Comparison of ENCODE assay signal across 21 cellular contexts in genomic region chrX:22059800-22060199, GRCh38. TPM values are rescaled to one million over a fixed set of nuclear protein-coding genes. Genes with fewer than 3 reads are reported as not detected.
DNase-seq lines count a peak whose midpoint lies in the region; ATAC-seq, FAIRE-seq and TF ChIP-seq lines count a peak whose summit lies in the region.
"Had no signal": no experiment of that assay in that cellular context is flagged by ENCODE, and none has a peak within 500 bp of the region (broad histone marks: within the 10 kb centered on the region; RNA-seq: fewer than 3 reads in every experiment).

No MANE protein-coding gene starts in this region.

- intact Hi-C loops in activated CD4-positive, alpha-beta T cell treated with anti-CD3 and anti-CD28 coated beads for 36 hours (cut with DNase I, micrococcal nuclease): loop anchor here (2.0 to 5.0 kb wide), 4 partner anchors 69 to 132 kb away; partner anchors contain the start of gene SMS (in 1 of the 2)

- POLR2A ChIA-PET in activated CD4-positive, alpha-beta T cell treated with anti-CD3 and anti-CD28 coated beads for 36 hours (lab: Charles Lee): no interaction called here

- H3K27me3 Mint-ChIP-seq in activated CD4-positive, alpha-beta T cell treated with anti-CD3 and anti-CD28 coated beads for 36 hours: no peaks in the 10 kb centered on the region
- no peaks in the 10 kb centered on the region for H3K27me3 Mint-ChIP-seq in activated naive CD8-positive, alpha-beta T cell
- H3K27me3 Mint-ChIP-seq: activated naive CD8-positive, alpha-beta T cell treated with anti-CD3 and anti-CD28 coated beads, Interleukin-2, amount 10 ng/mL, durations not matched to agents 7 days and 5 days had no signal

- no peak for ATAC-seq in activated CD4-positive, alpha-beta T cell treated with anti-CD3 and anti-CD28 coated beads for 36 hours
- no peak for ATAC-seq in HG03097 (IDR thresholded peaks at IDR 0.05; ENCODE audit: low FRiP score, unreplicated experiment)
- ATAC-seq in gastroesophageal sphincter: no peak
- no peak for ATAC-seq in GM19467 (IDR thresholded peaks at IDR 0.05; ENCODE audit: unreplicated experiment)
- ATAC-seq: body of pancreas, GM23338, Panc1 had no signal

- H3K36me3 ChIP-seq in small intestine (ENCODE audit: control insufficient read depth in 2 of 2, insufficient read depth in 2 of 2, low read length in 2 of 2): no peaks in the 10 kb centered on the region
- H3K36me3 ChIP-seq in gastroesophageal sphincter: no peaks in the 10 kb centered on the region
- H3K36me3 ChIP-seq: tibial artery had no signal

- TF ChIP-seq EP300 in gastroesophageal sphincter (IDR thresholded peaks at IDR 0.05): no peak

- FAIRE-seq in GM19239 (lab: Jason Lieb, UNC): peak; percentile 75
- no peak for FAIRE-seq in small intestine (lab: Jason Lieb, UNC)

- WGBS in small intestine, 3 donors: 23 to 61% (median 27%) methylated on average over 2 of the region's 2 CpGs
- 25 to 43% methylated on average over 1 of the region's 2 CpGs for WGBS in gastroesophageal sphincter (ENCODE audit: low coverage in 1 of 2), 2 donors

- H3K4me1 ChIP-seq in small intestine (ENCODE audit: control insufficient read depth in 2 of 2, insufficient read depth in 1 of 2, low read depth in 1 of 2, low read length in 1 of 2) (no peaks in the 10 kb centered on the region), gastroesophageal sphincter (no peaks in the 10 kb centered on the region)
- H3K4me1 ChIP-seq: body of pancreas, tibial artery had no signal

- no peak overlapping the region for H3K4me3 ChIP-seq in small intestine (ENCODE audit: low read depth in 1 of 2, low read length in 2 of 2)
- H3K4me3 ChIP-seq in gastroesophageal sphincter: no peak overlapping the region
- H3K4me3 ChIP-seq: body of pancreas, GM23338, tibial artery had no signal

- TF ChIP-seq CTCF in gastroesophageal sphincter (IDR thresholded peaks at IDR 0.05): no peak

- peak overlapping the region; percentile 78 for H3K27ac Mint-ChIP-seq in activated CD4-positive, alpha-beta T cell treated with anti-CD3 and anti-CD28 coated beads for 36 hours
- H3K27ac Mint-ChIP-seq in activated naive CD8-positive, alpha-beta T cell: peak overlapping the region; percentile 95
- H3K27ac Mint-ChIP-seq: GM23338 had no signal

- H3K4me1 Mint-ChIP-seq in activated CD4-positive, alpha-beta T cell treated with anti-CD3 and anti-CD28 coated beads for 36 hours: peaks cover 58% of the 10 kb centered on the region
- H3K4me1 Mint-ChIP-seq in activated naive CD8-positive, alpha-beta T cell (ENCODE audit: low read depth): peaks cover 58% of the 10 kb centered on the region
- H3K4me1 Mint-ChIP-seq: GM23338 had no signal

- H3K9me3 ChIP-seq in small intestine (ENCODE audit: control insufficient read depth, low read depth) (no peaks in the 10 kb centered on the region), gastroesophageal sphincter (no peaks in the 10 kb centered on the region)
- H3K9me3 ChIP-seq: body of pancreas, tibial artery had no signal

- H3K9me3 Mint-ChIP-seq in activated CD4-positive, alpha-beta T cell treated with anti-CD3 and anti-CD28 coated beads for 36 hours (ENCODE audit: low read depth): no peaks in the 10 kb centered on the region
- no peaks in the 10 kb centered on the region for H3K9me3 Mint-ChIP-seq in activated naive CD8-positive, alpha-beta T cell (ENCODE audit: low read depth)
- H3K9me3 Mint-ChIP-seq: activated naive CD8-positive, alpha-beta T cell treated with anti-CD3 and anti-CD28 coated beads, Interleukin-2, amount 10 ng/mL, durations not matched to agents 7 days and 5 days; GM23338 had no signal

- H3K27ac ChIP-seq in small intestine (ENCODE audit: low read depth in 1 of 2, low read length in 1 of 2): peak overlapping the region in 1 of 2 donors; percentile 24
- no peak overlapping the region for H3K27ac ChIP-seq in gastroesophageal sphincter
- H3K27ac ChIP-seq: body of pancreas, tibial artery had no signal

- H3K27me3 ChIP-seq in small intestine (ENCODE audit: control insufficient read depth in 2 of 2, insufficient read depth in 2 of 2, low read length in 2 of 2) (no peaks in the 10 kb centered on the region), gastroesophageal sphincter (no peaks in the 10 kb centered on the region)
- H3K27me3 ChIP-seq: body of pancreas, tibial artery had no signal

- peaks cover 1% of the 10 kb centered on the region for H3K36me3 Mint-ChIP-seq in activated CD4-positive, alpha-beta T cell treated with anti-CD3 and anti-CD28 coated beads for 36 hours (ENCODE audit: low read depth)
- no peaks in the 10 kb centered on the region for H3K36me3 Mint-ChIP-seq in activated naive CD8-positive, alpha-beta T cell
- H3K36me3 Mint-ChIP-seq: activated naive CD8-positive, alpha-beta T cell treated with anti-CD3 and anti-CD28 coated beads, Interleukin-2, amount 10 ng/mL, durations not matched to agents 7 days and 5 days had no signal

- no peak for TF ChIP-seq POLR2A in gastroesophageal sphincter (IDR thresholded peaks at IDR 0.05)

- no peak for DNase-seq in activated CD4-positive, alpha-beta T cell treated with anti-CD3 and anti-CD28 coated beads for 36 hours
- DNase-seq in activated CD4-positive, alpha-beta T cell treated with anti-CD3 and anti-CD28 coated beads, Interleukin-2, amount 50 U/mL, for 1 hour: no peak
- DNase-seq in GM19239 (ENCODE audit: insufficient read length, low spot score) (no peak), small intestine (peak; percentile 87)
- DNase-seq: 8988T; activated CD4-positive, alpha-beta T cell treated with anti-CD3 and anti-CD28 coated beads for 4 hours; activated CD8-positive, alpha-beta memory T cell treated with anti-CD3 and anti-CD28 coated beads, Interleukin-2, amount 50 U/mL, for 48 hours; activated naive CD8-positive, alpha-beta T cell treated with anti-CD3 and anti-CD28 coated beads, Interleukin-2, amount 10 ng/mL, durations not matched to agents 7 days and 5 days; body of pancreas; effector CD4-positive, alpha-beta T cell; NCI-H187 treated with DMSO at 0.1 percent for 48 hours; NCI-H446; stimulated activated naive CD4-positive, alpha-beta T cell; T-helper 1 cell; tibial artery had no signal

- CTCF ChIA-PET in activated CD4-positive, alpha-beta T cell treated with anti-CD3 and anti-CD28 coated beads for 36 hours (lab: Charles Lee): interaction anchor here (1.8 kb wide), 1 partner anchor 77 kb away, joined by 6 read pairs; no protein-coding TSS in a partner anchor

- no peak overlapping the region for H3K4me3 Mint-ChIP-seq in activated CD4-positive, alpha-beta T cell treated with anti-CD3 and anti-CD28 coated beads for 36 hours
- peak overlapping the region; percentile 66 for H3K4me3 Mint-ChIP-seq in activated naive CD8-positive, alpha-beta T cell
- H3K4me3 Mint-ChIP-seq: GM23338 had no signal

RNA-seq across cellular contexts. Expression of gene PHEX, which starts 27.7 kb away (rescaled TPM):
- 1 to 10 TPM; 3.0 to 3.7 TPM for total RNA-seq in activated CD4-positive, alpha-beta T cell treated with anti-CD3 and anti-CD28 coated beads for 36 hours
- polyA plus RNA-seq in small intestine: under 1 TPM; 0.40 to 0.67 (median 0.54) TPM
- total RNA-seq in gastroesophageal sphincter: 1 to 10 TPM in 1 of 4 donors, under 1 TPM in 3; 0.40 to 1.1 (median 0.67) TPM
- total RNA-seq: body of pancreas had no signal
